ENCODE assay signal across 9 cellular contexts in the genomic region with DNA sequence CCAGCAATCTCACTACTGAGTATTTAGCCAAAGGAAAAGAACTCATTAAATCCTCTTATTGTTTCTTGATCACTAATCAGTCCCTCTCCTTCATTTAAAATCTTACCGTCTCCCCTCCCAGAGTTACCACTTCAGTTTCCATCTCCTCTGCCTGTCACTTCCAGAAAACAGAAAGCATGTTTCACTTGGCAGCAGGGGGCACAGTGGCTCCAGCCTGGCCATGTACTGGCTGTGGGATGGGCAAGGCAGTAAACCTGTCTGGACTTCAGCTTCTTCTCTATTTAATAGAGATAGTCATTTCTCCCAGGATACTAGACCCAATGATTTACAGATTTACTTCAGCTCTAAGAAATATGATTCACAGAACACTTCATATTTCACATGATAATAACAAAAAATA.
DNase-seq lines count a peak whose midpoint lies in the region; ATAC-seq, FAIRE-seq and TF ChIP-seq lines count a peak whose summit lies in the region.
"Had no signal": no experiment of that assay in that cellular context is flagged by ENCODE, and none has a peak within 500 bp of the region (broad histone marks: within the 10 kb centered on the region; RNA-seq: fewer than 3 reads in every experiment).

No MANE protein-coding gene starts in this region.

- H3K27ac ChIP-seq in A549 = no peak overlapping the region

- H3K9me3 ChIP-seq in A549 = no peaks in the 10 kb centered on the region

- TF ChIP-seq RAD21 in A549 (conservative IDR thresholded peaks at IDR 0.05 in 1 of 2, IDR thresholded peaks at IDR 0.05 in 1 of 2) = peak; percentile 66 to 71

- H3K4me1 ChIP-seq in A549 = peaks cover 6% of the 10 kb centered on the region; the same call in 1 of the 3 replicates

- FAIRE-seq in A549 (lab: Jason Lieb, UNC) = peak; percentile 68
- FAIRE-seq: endometrium had no signal

- 39% methylated on average over 1 of the region's 1 CpG for WGBS in A549 (ENCODE audit: missing lambda C conversion rate)

- no peak for TF ChIP-seq EP300 in A549 (IDR thresholded peaks at IDR 0.05)

- POLR2A ChIA-PET in A549 (lab: Yijun Ruan, JAX) = interaction anchor here (0.9 kb wide), 1 partner anchor 170 kb away, joined by 5 read pairs; the partner anchor contains the start of gene RBMX

- DNase-seq in A549 (ENCODE audit: low read depth in 1 of 2, low spot score in 1 of 2) (peak; percentile 9 to 53), GDM1 (lab: John Stamatoyannopoulos, UW) (peak; percentile 13), NCI-H2196 treated with DMSO at 0.1 percent for 48 hours (lab: John Stamatoyannopoulos, UW; ENCODE audit: unreplicated experiment) (peak; percentile 7), astrocyte of the hippocampus (ENCODE audit: low read depth, low spot score) (peak; percentile 65), left lobe of liver (ENCODE audit: low spot score) (no peak), NCI-H2227 treated with DMSO at 0.1 percent for 48 hours (lab: John Stamatoyannopoulos, UW) (no peak), mesenteric fat pad (ENCODE audit: low spot score) (no peak)

- no peak overlapping the region for H3K4me3 ChIP-seq in A549

- peak; percentile 88 to 91; a peak in 5 of 6 replicates for ATAC-seq in A549
- peak; percentile 81 for ATAC-seq in left lobe of liver
- ATAC-seq in HG03342 (IDR thresholded peaks at IDR 0.05; ENCODE audit: unreplicated experiment) = no peak

- TF ChIP-seq CTCF in A549 (IDR thresholded peaks at IDR 0.05) = peak; percentile 51

- CTCF ChIA-PET in A549 (lab: Yijun Ruan, JAX) = interaction anchor here (0.6 to 3.3 kb wide), 10 partner anchors 9 to 809 kb away, joined by 3 to 21 read pairs (median 3); no protein-coding TSS in a partner anchor

- H3K4me2 ChIP-seq in A549 = no peak overlapping the region; the same call in 2 of the 3 replicates

- TF ChIP-seq POLR2A in A549 (IDR thresholded peaks at IDR 0.05; ENCODE audit: low read length) = no peak

TF ChIP-seq in A549, 52 proteins besides CTCF, POLR2A, EP300 and RAD21:
- TF ChIP-seq MAX (IDR thresholded peaks at IDR 0.05) = no peak
- peak; percentile 65 for TF ChIP-seq SMC3 (IDR thresholded peaks at IDR 0.05)

Comparison
In these comparisons a context has a peak if more than half of its experiments do, and no peak if none do; other contexts are left out.
1. DNase-seq: peak in A549 (2 of 2), GDM1 (single experiment), NCI-H2196 treated with DMSO at 0.1 percent for 48 hours (single experiment) and astrocyte of the hippocampus (single experiment); none in left lobe of liver (single experiment), NCI-H2227 treated with DMSO at 0.1 percent for 48 hours (single experiment) and mesenteric fat pad (single experiment).